ENCODE assay signal across 8 cellular contexts in the genomic region with DNA sequence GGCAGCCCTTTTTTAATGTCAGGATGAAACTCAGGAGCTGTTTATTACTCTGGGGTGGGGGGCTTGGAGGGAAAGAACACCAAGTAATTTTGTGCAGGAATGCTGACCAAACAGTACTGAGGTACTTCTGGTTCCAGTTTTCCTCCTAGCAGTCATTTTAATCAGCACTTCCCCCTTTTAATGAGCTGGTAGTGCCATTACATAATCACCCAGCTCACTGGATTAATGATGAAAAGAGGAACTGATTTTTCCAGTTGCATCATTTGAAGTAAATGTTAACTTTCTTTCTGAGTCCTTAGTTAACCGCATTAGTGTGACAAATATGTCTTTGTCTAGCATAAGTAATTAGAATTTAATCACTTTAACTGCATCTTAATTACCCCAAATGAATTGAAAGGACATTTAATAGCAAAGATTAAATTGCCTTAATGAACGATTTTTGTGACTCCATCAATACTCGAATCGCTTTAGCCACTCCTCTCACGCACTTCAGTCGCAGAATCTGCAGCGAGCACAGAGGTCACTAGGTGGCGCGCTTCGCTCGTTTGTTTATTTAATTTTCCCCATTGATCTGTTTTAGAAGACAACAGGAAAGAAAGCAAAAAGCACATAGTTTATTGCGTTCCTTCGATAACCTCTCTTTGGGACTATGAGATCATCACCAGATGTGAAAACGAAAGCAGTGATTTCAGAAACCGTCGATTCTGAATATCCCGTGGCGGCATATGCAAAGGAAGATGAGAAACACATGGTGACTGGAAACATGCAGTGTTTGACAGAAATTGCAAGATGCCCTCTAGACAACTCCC. TPM values are rescaled to one million over a fixed set of nuclear protein-coding genes. Genes with fewer than 3 reads are reported as not detected.
DNase-seq lines count a peak whose midpoint lies in the region; ATAC-seq lines count a peak whose summit lies in the region.

No MANE protein-coding gene starts in this region.

- intact Hi-C loops in activated CD4-positive, alpha-beta memory T cell treated with anti-CD3 and anti-CD28 coated beads for 36 hours (cut with micrococcal nuclease), result loop anchor here (2.0 to 10.0 kb wide), 3 partner anchors 24 to 937 kb away; no protein-coding TSS in a partner anchor

- peaks cover 38% of the 10 kb centered on the region for H3K4me1 ChIP-seq in mononuclear cell (ENCODE audit: insufficient read depth, low read length)

- CTCF ChIA-PET in activated CD4-positive, alpha-beta memory T cell treated with anti-CD3 and anti-CD28 coated beads for 36 hours (lab: Charles Lee), result interaction anchor here (0.8 to 3.3 kb wide), 5 partner anchors 8 to 416 kb away, joined by 3 to 18 read pairs (median 4); no protein-coding TSS in a partner anchor

- peaks cover 66% of the 10 kb centered on the region for H3K27me3 Mint-ChIP-seq in activated CD4-positive, alpha-beta memory T cell treated with anti-CD3 and anti-CD28 coated beads for 36 hours

- DNase-seq in AG20443 (ENCODE audit: low spot score) (peak; percentile 78), NCI-H748 (lab: John Stamatoyannopoulos, UW; ENCODE audit: unreplicated experiment) (peak; percentile 48)
- peak; percentile 81 for DNase-seq in activated CD4-positive, alpha-beta memory T cell treated with anti-CD3 and anti-CD28 coated beads for 36 hours
- peak; percentile 54 for DNase-seq in effector CD4-positive, alpha-beta T cell
- peak; percentile 51 to 85 for DNase-seq in stimulated activated effector memory CD8-positive, alpha-beta T cell treated with anti-CD3 and anti-CD28 coated beads, Interleukin-12 subunit alpha, Interleukin-12 subunit beta, amount 100 ng/mL, for 72 hours (ENCODE audit: low spot score in 2 of 2)

- peaks cover 28% of the 10 kb centered on the region for H3K4me1 Mint-ChIP-seq in activated CD4-positive, alpha-beta memory T cell treated with anti-CD3 and anti-CD28 coated beads for 36 hours (ENCODE audit: low read depth)
- peaks cover 8% of the 10 kb centered on the region for H3K4me1 Mint-ChIP-seq in stimulated activated effector memory CD8-positive, alpha-beta T cell treated with anti-CD3 and anti-CD28 coated beads, Interleukin-12 subunit alpha, Interleukin-12 subunit beta, amount 100 ng/mL, for 72 hours

- H3K9me3 ChIP-seq in mononuclear cell (ENCODE audit: low read depth, low read length), result no peaks in the 10 kb centered on the region

- ATAC-seq in GM18867 (IDR thresholded peaks at IDR 0.05; ENCODE audit: unreplicated experiment), result peak; percentile 69
- ATAC-seq in HG03135 (IDR thresholded peaks at IDR 0.05; ENCODE audit: unreplicated experiment), result peak; percentile 67
- peak; percentile 69 for ATAC-seq in stimulated activated effector memory CD8-positive, alpha-beta T cell treated with anti-CD3 and anti-CD28 coated beads, Interleukin-12 subunit alpha, Interleukin-12 subunit beta, amount 100 ng/mL, for 72 hours

- no peaks in the 10 kb centered on the region for H3K36me3 Mint-ChIP-seq in activated CD4-positive, alpha-beta memory T cell treated with anti-CD3 and anti-CD28 coated beads for 36 hours
- H3K36me3 Mint-ChIP-seq in stimulated activated effector memory CD8-positive, alpha-beta T cell treated with anti-CD3 and anti-CD28 coated beads, Interleukin-12 subunit alpha, Interleukin-12 subunit beta, amount 100 ng/mL, for 72 hours, result no peaks in the 10 kb centered on the region

- peak overlapping the region; percentile 14 for H3K4me3 Mint-ChIP-seq in activated CD4-positive, alpha-beta memory T cell treated with anti-CD3 and anti-CD28 coated beads for 36 hours
- H3K4me3 Mint-ChIP-seq in stimulated activated effector memory CD8-positive, alpha-beta T cell treated with anti-CD3 and anti-CD28 coated beads, Interleukin-12 subunit alpha, Interleukin-12 subunit beta, amount 100 ng/mL, for 72 hours, result peak overlapping the region; percentile 17

- no peak overlapping the region for H3K27ac Mint-ChIP-seq in activated CD4-positive, alpha-beta memory T cell treated with anti-CD3 and anti-CD28 coated beads for 36 hours
- no peak overlapping the region for H3K27ac Mint-ChIP-seq in stimulated activated effector memory CD8-positive, alpha-beta T cell treated with anti-CD3 and anti-CD28 coated beads, Interleukin-12 subunit alpha, Interleukin-12 subunit beta, amount 100 ng/mL, for 72 hours

- POLR2A ChIA-PET in activated CD4-positive, alpha-beta memory T cell treated with anti-CD3 and anti-CD28 coated beads for 36 hours (lab: Charles Lee), result no interaction called here

- no peaks in the 10 kb centered on the region for H3K9me3 Mint-ChIP-seq in activated CD4-positive, alpha-beta memory T cell treated with anti-CD3 and anti-CD28 coated beads for 36 hours
- no peaks in the 10 kb centered on the region for H3K9me3 Mint-ChIP-seq in stimulated activated effector memory CD8-positive, alpha-beta T cell treated with anti-CD3 and anti-CD28 coated beads, Interleukin-12 subunit alpha, Interleukin-12 subunit beta, amount 100 ng/mL, for 72 hours

- H3K27me3 ChIP-seq in mononuclear cell (ENCODE audit: insufficient read depth, low read length), result peaks cover 72% of the 10 kb centered on the region

- H3K4me3 ChIP-seq in mononuclear cell (ENCODE audit: low read length), result peak overlapping the region; percentile 19

RNA-seq across cellular contexts. Expression of a gene that starts 9.8 kb away (rescaled TPM):
- not detected for total RNA-seq in activated CD4-positive, alpha-beta memory T cell treated with anti-CD3 and anti-CD28 coated beads for 36 hours
- total RNA-seq in mononuclear cell, result 0.10 TPM

Comparison
In these comparisons a context has a peak if more than half of its experiments do, and no peak if none do; other contexts are left out.
1. Peak in every context shown above with its lines: DNase-seq, ATAC-seq and H3K4me3 ChIP-seq.